28 cellular contexts compared by ENCODE assay signal in the genomic region with DNA sequence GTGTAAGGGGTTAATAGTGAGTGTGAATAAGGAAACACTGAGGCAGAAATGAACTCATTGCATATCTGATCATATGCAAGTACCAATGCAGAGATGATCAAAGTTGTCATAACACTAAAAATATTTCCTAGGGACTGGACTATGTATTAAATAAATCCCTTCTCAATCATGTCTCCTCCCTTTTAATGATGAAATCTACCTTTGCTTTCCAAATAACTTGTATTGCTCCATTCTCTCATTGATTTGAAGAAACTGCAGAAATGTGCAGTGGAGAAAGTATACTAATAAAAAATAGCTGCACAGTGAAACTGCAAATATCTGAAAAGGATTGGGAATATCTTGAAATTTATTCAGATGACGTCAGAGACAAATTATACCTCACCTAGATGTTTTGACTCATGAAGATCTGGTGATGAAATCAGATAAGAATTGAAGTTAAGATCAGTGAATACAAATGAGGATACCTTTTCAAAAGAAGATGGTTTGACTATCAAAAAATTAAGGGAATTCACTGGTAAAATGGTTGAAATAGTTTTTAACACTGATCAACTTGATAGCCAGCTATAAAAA.
"Had no signal": no experiment of that assay in that cellular context is flagged by ENCODE, and none has a peak within 500 bp of the region (broad histone marks: within the 10 kb centered on the region; RNA-seq: fewer than 3 reads in every experiment).

No MANE protein-coding gene starts in this region.

- H3K9me3 ChIP-seq: suprapubic skin, testis, thoracic aorta, thyroid gland, tibial artery, transverse colon, uterus, vagina had no signal

- FAIRE-seq: urothelium cell line had no signal

- H3K27ac Mint-ChIP-seq: stimulated activated effector memory CD8-positive, alpha-beta T cell treated with anti-CD3 and anti-CD28 coated beads, Interleukin-12 subunit alpha, Interleukin-12 subunit beta, amount 100 ng/mL, for 72 hours; stimulated activated memory B cell treated with anti-CD40 and anti-IgM and Interleukin-4, amounts not matched to agents 10 μg/mL and 1 μg/mL and 100 μg/mL, for 72 hours; stimulated activated naive B cell treated with anti-CD40 and anti-IgM and Interleukin-4, amounts not matched to agents 10 μg/mL and 1 μg/mL and 100 μg/mL, for 72 hours; stimulated activated naive CD8-positive, alpha-beta T cell treated with anti-CD3 and anti-CD28 coated beads, Interleukin-15, amount 100 ng/mL, for 72 hours; stimulated activated naive CD8-positive, alpha-beta T cell treated with anti-CD3 and anti-CD28 coated beads, Interleukin-15, Interleukin-2, amounts not matched to agents 100 ng/mL and 50 ng/mL, for 24 hours; type B pancreatic cell had no signal

- H3K4me1 ChIP-seq: stomach, suprapubic skin, testis, thyroid gland, tibial artery, tibial nerve, transverse colon, upper lobe of left lung, upper lobe of right lung, uterus, vagina had no signal

- H3K4me3 ChIP-seq: stomach, suprapubic skin, testis, thoracic aorta, thyroid gland, tibial artery, tibial nerve, transverse colon, upper lobe of left lung, upper lobe of right lung, uterus, vagina had no signal

- H3K27ac ChIP-seq: stomach, suprapubic skin, testis, thoracic aorta, thyroid gland, tibial artery, tibial nerve, transverse colon, upper lobe of left lung, upper lobe of right lung, uterus, vagina had no signal

- H3K36me3 Mint-ChIP-seq: stimulated activated effector memory CD8-positive, alpha-beta T cell treated with anti-CD3 and anti-CD28 coated beads, Interleukin-12 subunit alpha, Interleukin-12 subunit beta, amount 100 ng/mL, for 72 hours; stimulated activated memory B cell treated with anti-CD40 and anti-IgM and Interleukin-4, amounts not matched to agents 10 μg/mL and 1 μg/mL and 100 μg/mL, for 72 hours; stimulated activated naive B cell treated with anti-CD40 and anti-IgM and Interleukin-4, amounts not matched to agents 10 μg/mL and 1 μg/mL and 100 μg/mL, for 72 hours; type B pancreatic cell had no signal

- H3K36me3 ChIP-seq: stomach, suprapubic skin, thoracic aorta, thyroid gland, tibial artery, tibial nerve, transverse colon, upper lobe of left lung, upper lobe of right lung, uterus, vagina had no signal

- H3K27me3 ChIP-seq: stomach, suprapubic skin, testis, thyroid gland, tibial artery, tibial nerve, transverse colon, upper lobe of left lung, upper lobe of right lung, uterus, vagina had no signal

- H3K9me3 Mint-ChIP-seq: type B pancreatic cell had no signal

- DNase-seq: stimulated activated CD4-positive, alpha-beta T cell treated with anti-CD3 and anti-CD28 coated beads, Interleukin-2, amount 100 ng/mL, for 48 hours; stimulated activated CD4-positive, alpha-beta T cell treated with anti-CD3 and anti-CD28 coated beads, Interleukin-4, amount 100 ng/mL, for 1 hour; stimulated activated CD4-positive, alpha-beta T cell treated with anti-CD3 and anti-CD28 coated beads, Interleukin-4, amount 100 ng/mL, for 24 hours; stimulated activated CD4-positive, alpha-beta T cell treated with anti-CD3 and anti-CD28 coated beads, Interleukin-4, amount 100 ng/mL, for 4 hours; stimulated activated CD8-positive, alpha-beta memory T cell treated with anti-CD3 and anti-CD28 coated beads, Interleukin-4, amount 100 ng/mL, for 48 hours; stimulated activated naive B cell treated with anti-CD40 and anti-IgM and Interleukin-4, amounts not matched to agents 10 μg/mL and 1 μg/mL and 100 μg/mL, for 72 hours; stimulated activated naive CD4-positive, alpha-beta T cell; stimulated activated naive CD4-positive, alpha-beta T cell treated with Interleukin-2 at 50 U/mL for 16 hours; stimulated activated naive CD8-positive, alpha-beta T cell treated with anti-CD3 and anti-CD28 coated beads, Interleukin-15, amount 100 ng/mL, for 72 hours; stimulated activated naive CD8-positive, alpha-beta T cell treated with anti-CD3 and anti-CD28 coated beads, Interleukin-15, Interleukin-2, amounts not matched to agents 100 U/mL and 50 U/mL, for 24 hours; stomach; substantia nigra; testis; thyroid gland; tibial artery; transverse colon; upper lobe of left lung; upper lobe of right lung; uterus had no signal

- H3K4me3 Mint-ChIP-seq: stimulated activated effector memory CD8-positive, alpha-beta T cell treated with anti-CD3 and anti-CD28 coated beads, Interleukin-12 subunit alpha, Interleukin-12 subunit beta, amount 100 ng/mL, for 72 hours; stimulated activated memory B cell treated with anti-CD40 and anti-IgM and Interleukin-4, amounts not matched to agents 10 μg/mL and 1 μg/mL and 100 μg/mL, for 72 hours; stimulated activated naive B cell treated with anti-CD40 and anti-IgM and Interleukin-4, amounts not matched to agents 10 μg/mL and 1 μg/mL and 100 μg/mL, for 72 hours; stimulated activated naive CD8-positive, alpha-beta T cell treated with anti-CD3 and anti-CD28 coated beads, Interleukin-15, amount 100 ng/mL, for 72 hours; stimulated activated naive CD8-positive, alpha-beta T cell treated with anti-CD3 and anti-CD28 coated beads, Interleukin-15, Interleukin-2, amounts not matched to agents 100 ng/mL and 50 ng/mL, for 24 hours; type B pancreatic cell had no signal

- ATAC-seq: stimulated activated effector memory CD8-positive, alpha-beta T cell treated with anti-CD3 and anti-CD28 coated beads, Interleukin-12 subunit alpha, Interleukin-12 subunit beta, amount 100 ng/mL, for 72 hours; stimulated activated memory B cell treated with anti-CD40 and anti-IgM and Interleukin-4, amounts not matched to agents 10 μg/mL and 1 μg/mL and 100 μg/mL, for 72 hours; stimulated activated naive B cell treated with anti-CD40 and anti-IgM and Interleukin-4, amounts not matched to agents 10 μg/mL and 1 μg/mL and 100 μg/mL, for 72 hours; stimulated activated naive CD8-positive, alpha-beta T cell treated with anti-CD3 and anti-CD28 coated beads, Interleukin-15, amount 100 ng/mL, for 72 hours; stimulated activated naive CD8-positive, alpha-beta T cell treated with anti-CD3 and anti-CD28 coated beads, Interleukin-15, Interleukin-2, amounts not matched to agents 100 U/mL and 50 U/mL, for 24 hours; upper lobe of right lung had no signal

- H3K4me1 Mint-ChIP-seq: stimulated activated effector memory CD8-positive, alpha-beta T cell treated with anti-CD3 and anti-CD28 coated beads, Interleukin-12 subunit alpha, Interleukin-12 subunit beta, amount 100 ng/mL, for 72 hours; stimulated activated memory B cell treated with anti-CD40 and anti-IgM and Interleukin-4, amounts not matched to agents 10 μg/mL and 1 μg/mL and 100 μg/mL, for 72 hours; stimulated activated naive B cell treated with anti-CD40 and anti-IgM and Interleukin-4, amounts not matched to agents 10 μg/mL and 1 μg/mL and 100 μg/mL, for 72 hours; stimulated activated naive CD8-positive, alpha-beta T cell treated with anti-CD3 and anti-CD28 coated beads, Interleukin-15, amount 100 ng/mL, for 72 hours had no signal

- H3K27me3 Mint-ChIP-seq: stimulated activated memory B cell treated with anti-CD40 and anti-IgM and Interleukin-4, amounts not matched to agents 10 μg/mL and 1 μg/mL and 100 μg/mL, for 72 hours; stimulated activated naive B cell treated with anti-CD40 and anti-IgM and Interleukin-4, amounts not matched to agents 10 μg/mL and 1 μg/mL and 100 μg/mL, for 72 hours; stimulated activated naive CD8-positive, alpha-beta T cell treated with anti-CD3 and anti-CD28 coated beads, Interleukin-15, amount 100 ng/mL, for 72 hours; stimulated activated naive CD8-positive, alpha-beta T cell treated with anti-CD3 and anti-CD28 coated beads, Interleukin-15, Interleukin-2, amounts not matched to agents 100 ng/mL and 50 ng/mL, for 24 hours; type B pancreatic cell had no signal
